1 cellular context compared by ENCODE assay signal in the genomic region with DNA sequence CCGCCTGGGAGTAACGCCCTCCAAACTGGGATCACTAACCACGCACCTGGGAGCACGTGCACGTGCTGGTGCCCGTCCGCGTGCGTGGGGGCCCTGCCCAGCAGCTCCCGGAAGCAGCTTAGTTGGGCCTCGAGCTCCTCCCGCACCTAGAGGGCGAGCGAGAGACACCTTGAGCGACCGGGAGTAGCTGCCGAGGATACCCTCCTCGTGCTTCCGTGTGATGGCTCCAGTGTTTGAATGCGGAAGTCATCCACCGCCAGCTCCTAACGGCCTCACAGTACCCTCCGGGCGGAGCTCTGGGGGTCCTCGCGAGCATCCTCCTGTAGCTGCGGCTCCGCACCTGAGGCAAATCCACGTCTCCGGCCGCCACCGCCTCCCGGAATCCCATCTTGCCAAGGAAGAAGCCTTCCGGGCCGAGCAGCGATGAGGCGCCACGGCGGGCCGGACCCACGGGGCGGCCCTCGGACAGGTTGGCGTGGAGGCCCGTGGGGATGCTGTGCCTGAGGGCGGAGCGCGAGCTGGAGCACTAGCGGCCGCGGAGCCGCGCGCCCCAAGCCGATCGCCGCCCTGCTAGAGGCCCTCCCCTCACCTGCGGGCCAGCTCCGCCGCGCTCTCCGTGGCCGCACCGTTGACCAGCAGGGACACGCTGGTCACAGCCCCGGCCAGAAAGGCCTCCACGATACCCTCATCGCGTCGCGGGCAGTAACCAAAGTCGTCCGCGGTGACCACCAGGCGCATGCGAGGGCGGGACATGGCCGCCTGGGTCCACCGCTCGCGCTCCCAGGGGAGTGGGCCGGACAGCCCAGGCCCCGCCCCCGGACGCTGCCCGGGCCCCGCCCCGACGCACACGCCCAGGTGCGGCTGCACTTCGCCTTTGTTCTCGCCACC.
TF ChIP-seq lines count a peak whose summit lies in the region.

A gene with protein sequence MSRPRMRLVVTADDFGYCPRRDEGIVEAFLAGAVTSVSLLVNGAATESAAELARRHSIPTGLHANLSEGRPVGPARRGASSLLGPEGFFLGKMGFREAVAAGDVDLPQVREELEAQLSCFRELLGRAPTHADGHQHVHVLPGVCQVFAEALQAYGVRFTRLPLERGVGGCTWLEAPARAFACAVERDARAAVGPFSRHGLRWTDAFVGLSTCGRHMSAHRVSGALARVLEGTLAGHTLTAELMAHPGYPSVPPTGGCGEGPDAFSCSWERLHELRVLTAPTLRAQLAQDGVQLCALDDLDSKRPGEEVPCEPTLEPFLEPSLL (minus strand): TSS at position 761 of the 888 bp plus-strand sequence. CDS start 8 bp downstream, at position 753.

TF ChIP-seq in WTC11, 78 proteins besides CTCF, POLR2A, EP300 and RAD21 (continued from another document and continues in another):
- TF ChIP-seq, protein P1, sequence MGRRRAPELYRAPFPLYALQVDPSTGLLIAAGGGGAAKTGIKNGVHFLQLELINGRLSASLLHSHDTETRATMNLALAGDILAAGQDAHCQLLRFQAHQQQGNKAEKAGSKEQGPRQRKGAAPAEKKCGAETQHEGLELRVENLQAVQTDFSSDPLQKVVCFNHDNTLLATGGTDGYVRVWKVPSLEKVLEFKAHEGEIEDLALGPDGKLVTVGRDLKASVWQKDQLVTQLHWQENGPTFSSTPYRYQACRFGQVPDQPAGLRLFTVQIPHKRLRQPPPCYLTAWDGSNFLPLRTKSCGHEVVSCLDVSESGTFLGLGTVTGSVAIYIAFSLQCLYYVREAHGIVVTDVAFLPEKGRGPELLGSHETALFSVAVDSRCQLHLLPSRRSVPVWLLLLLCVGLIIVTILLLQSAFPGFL (CRISPR knock-in tag; IDR thresholded peaks at IDR 0.05; ENCODE audit: borderline replicate concordance) = peak; percentile 93; the same call in 1 of the 2 replicates
- TF ChIP-seq ESRRA (CRISPR knock-in tag; IDR thresholded peaks at IDR 0.05; ENCODE audit: borderline replicate concordance) (peak; percentile 97), RELA (CRISPR knock-in tag; IDR thresholded peaks at IDR 0.05; ENCODE audit: borderline replicate concordance) (peak; percentile 93), CREB1 (CRISPR knock-in tag; IDR thresholded peaks at IDR 0.05) (peak; percentile 95), SMAD4 (CRISPR knock-in tag; IDR thresholded peaks at IDR 0.05) (peak; percentile 90), NR1H2 (CRISPR knock-in tag; IDR thresholded peaks at IDR 0.05) (peak; percentile 90), OVOL2 (CRISPR knock-in tag; IDR thresholded peaks at IDR 0.05; ENCODE audit: borderline replicate concordance) (no peak), NFYB (CRISPR knock-in tag; conservative IDR thresholded peaks at IDR 0.05; ENCODE audit: low read depth) (peak; percentile 54), ATF1 (CRISPR knock-in tag; IDR thresholded peaks at IDR 0.05) (peak; percentile 97), TEAD4 (CRISPR knock-in tag; IDR thresholded peaks at IDR 0.05) (peak; percentile 75; the same call in 1 of the 2 replicates), TEAD1 (CRISPR knock-in tag; IDR thresholded peaks at IDR 0.05) (peak; percentile 96), ELF4 (CRISPR knock-in tag; IDR thresholded peaks at IDR 0.05; ENCODE audit: low read depth) (peak; percentile 93), CREM (CRISPR knock-in tag; IDR thresholded peaks at IDR 0.05) (peak; percentile 89), NR2C2 (CRISPR knock-in tag; IDR thresholded peaks at IDR 0.05) (peak; percentile 83), SMAD3 (CRISPR knock-in tag; IDR thresholded peaks at IDR 0.05; ENCODE audit: borderline replicate concordance) (peak; percentile 96), JUN (CRISPR knock-in tag; IDR thresholded peaks at IDR 0.05) (peak; percentile 90), ZNF232 (CRISPR knock-in tag; IDR thresholded peaks at IDR 0.05) (peak; percentile 78), IRF2 (CRISPR knock-in tag; IDR thresholded peaks at IDR 0.05; ENCODE audit: borderline replicate concordance, low read depth) (0 out of 2 replicates have a peak, but pooled peaks have one; percentile 45), NR3C1 (CRISPR knock-in tag; conservative IDR thresholded peaks at IDR 0.05; ENCODE audit: low read depth) (no peak)
- TF ChIP-seq, protein P2, sequence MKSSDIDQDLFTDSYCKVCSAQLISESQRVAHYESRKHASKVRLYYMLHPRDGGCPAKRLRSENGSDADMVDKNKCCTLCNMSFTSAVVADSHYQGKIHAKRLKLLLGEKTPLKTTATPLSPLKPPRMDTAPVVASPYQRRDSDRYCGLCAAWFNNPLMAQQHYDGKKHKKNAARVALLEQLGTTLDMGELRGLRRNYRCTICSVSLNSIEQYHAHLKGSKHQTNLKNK (CRISPR knock-in tag; IDR thresholded peaks at IDR 0.05) = no peak
- TF ChIP-seq, protein P3, sequence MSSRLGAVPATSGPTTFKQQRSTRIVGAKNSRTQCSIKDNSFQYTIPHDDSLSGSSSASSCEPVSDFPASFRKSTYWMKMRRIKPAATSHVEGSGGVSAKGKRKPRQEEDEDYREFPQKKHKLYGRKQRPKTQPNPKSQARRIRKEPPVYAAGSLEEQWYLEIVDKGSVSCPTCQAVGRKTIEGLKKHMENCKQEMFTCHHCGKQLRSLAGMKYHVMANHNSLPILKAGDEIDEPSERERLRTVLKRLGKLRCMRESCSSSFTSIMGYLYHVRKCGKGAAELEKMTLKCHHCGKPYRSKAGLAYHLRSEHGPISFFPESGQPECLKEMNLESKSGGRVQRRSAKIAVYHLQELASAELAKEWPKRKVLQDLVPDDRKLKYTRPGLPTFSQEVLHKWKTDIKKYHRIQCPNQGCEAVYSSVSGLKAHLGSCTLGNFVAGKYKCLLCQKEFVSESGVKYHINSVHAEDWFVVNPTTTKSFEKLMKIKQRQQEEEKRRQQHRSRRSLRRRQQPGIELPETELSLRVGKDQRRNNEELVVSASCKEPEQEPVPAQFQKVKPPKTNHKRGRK (CRISPR knock-in tag; IDR thresholded peaks at IDR 0.05; ENCODE audit: borderline replicate concordance) = no peak
- TF ChIP-seq, protein P4, sequence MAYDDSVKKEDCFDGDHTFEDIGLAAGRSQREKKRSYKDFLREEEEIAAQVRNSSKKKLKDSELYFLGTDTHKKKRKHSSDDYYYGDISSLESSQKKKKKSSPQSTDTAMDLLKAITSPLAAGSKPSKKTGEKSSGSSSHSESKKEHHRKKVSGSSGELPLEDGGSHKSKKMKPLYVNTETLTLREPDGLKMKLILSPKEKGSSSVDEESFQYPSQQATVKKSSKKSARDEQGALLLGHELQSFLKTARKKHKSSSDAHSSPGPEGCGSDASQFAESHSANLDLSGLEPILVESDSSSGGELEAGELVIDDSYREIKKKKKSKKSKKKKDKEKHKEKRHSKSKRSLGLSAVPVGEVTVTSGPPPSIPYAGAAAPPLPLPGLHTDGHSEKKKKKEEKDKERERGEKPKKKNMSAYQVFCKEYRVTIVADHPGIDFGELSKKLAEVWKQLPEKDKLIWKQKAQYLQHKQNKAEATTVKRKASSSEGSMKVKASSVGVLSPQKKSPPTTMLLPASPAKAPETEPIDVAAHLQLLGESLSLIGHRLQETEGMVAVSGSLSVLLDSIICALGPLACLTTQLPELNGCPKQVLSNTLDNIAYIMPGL (CRISPR knock-in tag; IDR thresholded peaks at IDR 0.05) = peak; percentile 78
- TF ChIP-seq, protein P5, sequence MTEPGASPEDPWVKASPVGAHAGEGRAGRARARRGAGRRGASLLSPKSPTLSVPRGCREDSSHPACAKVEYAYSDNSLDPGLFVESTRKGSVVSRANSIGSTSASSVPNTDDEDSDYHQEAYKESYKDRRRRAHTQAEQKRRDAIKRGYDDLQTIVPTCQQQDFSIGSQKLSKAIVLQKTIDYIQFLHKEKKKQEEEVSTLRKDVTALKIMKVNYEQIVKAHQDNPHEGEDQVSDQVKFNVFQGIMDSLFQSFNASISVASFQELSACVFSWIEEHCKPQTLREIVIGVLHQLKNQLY (CRISPR knock-in tag; IDR thresholded peaks at IDR 0.05) = 0 out of 2 replicates have a peak, but pooled peaks have one; percentile 91
- TF ChIP-seq, protein P6, sequence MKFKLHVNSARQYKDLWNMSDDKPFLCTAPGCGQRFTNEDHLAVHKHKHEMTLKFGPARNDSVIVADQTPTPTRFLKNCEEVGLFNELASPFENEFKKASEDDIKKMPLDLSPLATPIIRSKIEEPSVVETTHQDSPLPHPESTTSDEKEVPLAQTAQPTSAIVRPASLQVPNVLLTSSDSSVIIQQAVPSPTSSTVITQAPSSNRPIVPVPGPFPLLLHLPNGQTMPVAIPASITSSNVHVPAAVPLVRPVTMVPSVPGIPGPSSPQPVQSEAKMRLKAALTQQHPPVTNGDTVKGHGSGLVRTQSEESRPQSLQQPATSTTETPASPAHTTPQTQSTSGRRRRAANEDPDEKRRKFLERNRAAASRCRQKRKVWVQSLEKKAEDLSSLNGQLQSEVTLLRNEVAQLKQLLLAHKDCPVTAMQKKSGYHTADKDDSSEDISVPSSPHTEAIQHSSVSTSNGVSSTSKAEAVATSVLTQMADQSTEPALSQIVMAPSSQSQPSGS (CRISPR knock-in tag; IDR thresholded peaks at IDR 0.05; ENCODE audit: borderline replicate concordance, low read depth) = peak; percentile 84
- TF ChIP-seq, protein P7, sequence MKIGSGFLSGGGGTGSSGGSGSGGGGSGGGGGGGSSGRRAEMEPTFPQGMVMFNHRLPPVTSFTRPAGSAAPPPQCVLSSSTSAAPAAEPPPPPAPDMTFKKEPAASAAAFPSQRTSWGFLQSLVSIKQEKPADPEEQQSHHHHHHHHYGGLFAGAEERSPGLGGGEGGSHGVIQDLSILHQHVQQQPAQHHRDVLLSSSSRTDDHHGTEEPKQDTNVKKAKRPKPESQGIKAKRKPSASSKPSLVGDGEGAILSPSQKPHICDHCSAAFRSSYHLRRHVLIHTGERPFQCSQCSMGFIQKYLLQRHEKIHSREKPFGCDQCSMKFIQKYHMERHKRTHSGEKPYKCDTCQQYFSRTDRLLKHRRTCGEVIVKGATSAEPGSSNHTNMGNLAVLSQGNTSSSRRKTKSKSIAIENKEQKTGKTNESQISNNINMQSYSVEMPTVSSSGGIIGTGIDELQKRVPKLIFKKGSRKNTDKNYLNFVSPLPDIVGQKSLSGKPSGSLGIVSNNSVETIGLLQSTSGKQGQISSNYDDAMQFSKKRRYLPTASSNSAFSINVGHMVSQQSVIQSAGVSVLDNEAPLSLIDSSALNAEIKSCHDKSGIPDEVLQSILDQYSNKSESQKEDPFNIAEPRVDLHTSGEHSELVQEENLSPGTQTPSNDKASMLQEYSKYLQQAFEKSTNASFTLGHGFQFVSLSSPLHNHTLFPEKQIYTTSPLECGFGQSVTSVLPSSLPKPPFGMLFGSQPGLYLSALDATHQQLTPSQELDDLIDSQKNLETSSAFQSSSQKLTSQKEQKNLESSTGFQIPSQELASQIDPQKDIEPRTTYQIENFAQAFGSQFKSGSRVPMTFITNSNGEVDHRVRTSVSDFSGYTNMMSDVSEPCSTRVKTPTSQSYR (CRISPR knock-in tag; IDR thresholded peaks at IDR 0.05) = peak; percentile 98
- TF ChIP-seq, protein P8, sequence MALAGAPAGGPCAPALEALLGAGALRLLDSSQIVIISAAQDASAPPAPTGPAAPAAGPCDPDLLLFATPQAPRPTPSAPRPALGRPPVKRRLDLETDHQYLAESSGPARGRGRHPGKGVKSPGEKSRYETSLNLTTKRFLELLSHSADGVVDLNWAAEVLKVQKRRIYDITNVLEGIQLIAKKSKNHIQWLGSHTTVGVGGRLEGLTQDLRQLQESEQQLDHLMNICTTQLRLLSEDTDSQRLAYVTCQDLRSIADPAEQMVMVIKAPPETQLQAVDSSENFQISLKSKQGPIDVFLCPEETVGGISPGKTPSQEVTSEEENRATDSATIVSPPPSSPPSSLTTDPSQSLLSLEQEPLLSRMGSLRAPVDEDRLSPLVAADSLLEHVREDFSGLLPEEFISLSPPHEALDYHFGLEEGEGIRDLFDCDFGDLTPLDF (CRISPR knock-in tag; IDR thresholded peaks at IDR 0.05) = peak; percentile 97
- TF ChIP-seq, protein P9, sequence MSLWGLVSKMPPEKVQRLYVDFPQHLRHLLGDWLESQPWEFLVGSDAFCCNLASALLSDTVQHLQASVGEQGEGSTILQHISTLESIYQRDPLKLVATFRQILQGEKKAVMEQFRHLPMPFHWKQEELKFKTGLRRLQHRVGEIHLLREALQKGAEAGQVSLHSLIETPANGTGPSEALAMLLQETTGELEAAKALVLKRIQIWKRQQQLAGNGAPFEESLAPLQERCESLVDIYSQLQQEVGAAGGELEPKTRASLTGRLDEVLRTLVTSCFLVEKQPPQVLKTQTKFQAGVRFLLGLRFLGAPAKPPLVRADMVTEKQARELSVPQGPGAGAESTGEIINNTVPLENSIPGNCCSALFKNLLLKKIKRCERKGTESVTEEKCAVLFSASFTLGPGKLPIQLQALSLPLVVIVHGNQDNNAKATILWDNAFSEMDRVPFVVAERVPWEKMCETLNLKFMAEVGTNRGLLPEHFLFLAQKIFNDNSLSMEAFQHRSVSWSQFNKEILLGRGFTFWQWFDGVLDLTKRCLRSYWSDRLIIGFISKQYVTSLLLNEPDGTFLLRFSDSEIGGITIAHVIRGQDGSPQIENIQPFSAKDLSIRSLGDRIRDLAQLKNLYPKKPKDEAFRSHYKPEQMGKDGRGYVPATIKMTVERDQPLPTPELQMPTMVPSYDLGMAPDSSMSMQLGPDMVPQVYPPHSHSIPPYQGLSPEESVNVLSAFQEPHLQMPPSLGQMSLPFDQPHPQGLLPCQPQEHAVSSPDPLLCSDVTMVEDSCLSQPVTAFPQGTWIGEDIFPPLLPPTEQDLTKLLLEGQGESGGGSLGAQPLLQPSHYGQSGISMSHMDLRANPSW (CRISPR knock-in tag; conservative IDR thresholded peaks at IDR 0.05; ENCODE audit: low read depth) = no peak
- TF ChIP-seq, protein P10, sequence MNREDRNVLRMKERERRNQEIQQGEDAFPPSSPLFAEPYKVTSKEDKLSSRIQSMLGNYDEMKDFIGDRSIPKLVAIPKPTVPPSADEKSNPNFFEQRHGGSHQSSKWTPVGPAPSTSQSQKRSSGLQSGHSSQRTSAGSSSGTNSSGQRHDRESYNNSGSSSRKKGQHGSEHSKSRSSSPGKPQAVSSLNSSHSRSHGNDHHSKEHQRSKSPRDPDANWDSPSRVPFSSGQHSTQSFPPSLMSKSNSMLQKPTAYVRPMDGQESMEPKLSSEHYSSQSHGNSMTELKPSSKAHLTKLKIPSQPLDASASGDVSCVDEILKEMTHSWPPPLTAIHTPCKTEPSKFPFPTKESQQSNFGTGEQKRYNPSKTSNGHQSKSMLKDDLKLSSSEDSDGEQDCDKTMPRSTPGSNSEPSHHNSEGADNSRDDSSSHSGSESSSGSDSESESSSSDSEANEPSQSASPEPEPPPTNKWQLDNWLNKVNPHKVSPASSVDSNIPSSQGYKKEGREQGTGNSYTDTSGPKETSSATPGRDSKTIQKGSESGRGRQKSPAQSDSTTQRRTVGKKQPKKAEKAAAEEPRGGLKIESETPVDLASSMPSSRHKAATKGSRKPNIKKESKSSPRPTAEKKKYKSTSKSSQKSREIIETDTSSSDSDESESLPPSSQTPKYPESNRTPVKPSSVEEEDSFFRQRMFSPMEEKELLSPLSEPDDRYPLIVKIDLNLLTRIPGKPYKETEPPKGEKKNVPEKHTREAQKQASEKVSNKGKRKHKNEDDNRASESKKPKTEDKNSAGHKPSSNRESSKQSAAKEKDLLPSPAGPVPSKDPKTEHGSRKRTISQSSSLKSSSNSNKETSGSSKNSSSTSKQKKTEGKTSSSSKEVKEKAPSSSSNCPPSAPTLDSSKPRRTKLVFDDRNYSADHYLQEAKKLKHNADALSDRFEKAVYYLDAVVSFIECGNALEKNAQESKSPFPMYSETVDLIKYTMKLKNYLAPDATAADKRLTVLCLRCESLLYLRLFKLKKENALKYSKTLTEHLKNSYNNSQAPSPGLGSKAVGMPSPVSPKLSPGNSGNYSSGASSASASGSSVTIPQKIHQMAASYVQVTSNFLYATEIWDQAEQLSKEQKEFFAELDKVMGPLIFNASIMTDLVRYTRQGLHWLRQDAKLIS (CRISPR knock-in tag; IDR thresholded peaks at IDR 0.05; ENCODE audit: borderline replicate concordance) = no peak
- TF ChIP-seq, protein P11, sequence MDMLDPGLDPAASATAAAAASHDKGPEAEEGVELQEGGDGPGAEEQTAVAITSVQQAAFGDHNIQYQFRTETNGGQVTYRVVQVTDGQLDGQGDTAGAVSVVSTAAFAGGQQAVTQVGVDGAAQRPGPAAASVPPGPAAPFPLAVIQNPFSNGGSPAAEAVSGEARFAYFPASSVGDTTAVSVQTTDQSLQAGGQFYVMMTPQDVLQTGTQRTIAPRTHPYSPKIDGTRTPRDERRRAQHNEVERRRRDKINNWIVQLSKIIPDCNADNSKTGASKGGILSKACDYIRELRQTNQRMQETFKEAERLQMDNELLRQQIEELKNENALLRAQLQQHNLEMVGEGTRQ (CRISPR knock-in tag; IDR thresholded peaks at IDR 0.05) = no peak
